In the genomic region with DNA sequence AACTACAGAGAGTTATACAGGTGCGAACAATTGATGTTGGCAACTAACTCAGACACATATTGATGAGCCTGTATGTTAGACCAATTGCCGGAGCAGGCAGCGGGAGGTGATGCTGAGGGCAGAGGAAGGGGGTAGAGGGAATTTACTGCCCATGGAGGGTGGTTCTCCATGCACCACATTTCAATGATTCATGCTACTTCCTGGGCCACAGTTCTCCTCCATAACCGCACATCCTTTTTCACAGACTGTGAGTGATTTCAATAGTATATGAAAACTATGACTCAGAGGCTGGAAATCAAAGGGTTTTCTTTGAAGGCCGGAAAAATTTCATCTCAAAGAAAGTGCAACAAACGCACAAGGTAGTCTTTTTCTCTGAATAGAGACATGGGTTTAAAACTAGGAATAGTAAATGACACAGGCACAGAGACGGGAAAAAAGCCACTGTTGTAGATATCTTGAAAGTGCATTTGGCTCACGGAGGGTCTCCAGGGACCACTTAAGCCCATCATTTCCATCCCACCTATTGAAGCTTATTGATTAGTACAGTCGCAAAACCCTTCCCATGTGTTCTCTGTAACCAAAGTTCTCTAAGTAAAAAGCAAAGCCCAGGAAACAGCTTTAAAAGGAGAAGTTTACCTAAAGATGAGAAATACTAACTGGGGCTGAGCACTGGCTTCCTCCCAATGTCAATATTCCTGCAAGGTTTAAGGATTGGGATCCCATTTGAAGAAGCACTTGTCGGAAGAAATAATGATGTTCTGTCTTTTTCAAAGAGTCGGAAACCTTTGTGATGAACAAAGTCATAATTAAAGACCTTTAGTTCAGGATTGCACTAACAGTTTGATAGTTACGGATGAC, we compare ENCODE assay signal across 9 cellular contexts.
DNase-seq lines count a peak whose midpoint lies in the region; ATAC-seq, FAIRE-seq and TF ChIP-seq lines count a peak whose summit lies in the region.
"Had no signal": no experiment of that assay in that cellular context is flagged by ENCODE, and none has a peak within 500 bp of the region (broad histone marks: within the 10 kb centered on the region; RNA-seq: fewer than 3 reads in every experiment).

No MANE protein-coding gene starts in this region.

- no peaks in the 10 kb centered on the region for H3K79me2 ChIP-seq in DOHH2 (ENCODE audit: control insufficient read depth, low read length)

- H4K20me1 ChIP-seq in DOHH2 (ENCODE audit: control insufficient read depth, insufficient read depth, low read depth, low read length) = no peaks in the 10 kb centered on the region

- no peak for ATAC-seq in GM21360 (IDR thresholded peaks at IDR 0.05; ENCODE audit: unreplicated experiment)
- no peak for ATAC-seq in HG03342 (IDR thresholded peaks at IDR 0.05; ENCODE audit: unreplicated experiment)

- H3K4me3 ChIP-seq in DOHH2 (ENCODE audit: low read length) (peak overlapping the region; percentile 15), epithelial cell of esophagus (ENCODE audit: low read length) (no peak overlapping the region)
- H3K4me3 ChIP-seq: pancreas had no signal

- peak overlapping the region; percentile 48 for H3K4me2 ChIP-seq in DOHH2 (ENCODE audit: low read length)

- no peaks in the 10 kb centered on the region for H3K9me2 ChIP-seq in DOHH2 (replicated peaks; ENCODE audit: control insufficient read depth, low read length)

- no peaks in the 10 kb centered on the region for H3K27me3 ChIP-seq in DOHH2 (ENCODE audit: control insufficient read depth, low read length)
- H3K27me3 ChIP-seq: pancreas had no signal

- peak; percentile 80 for FAIRE-seq in HTR-8/SVneo (lab: Jason Lieb, UNC)
- FAIRE-seq: pancreas had no signal

- H3K4me1 ChIP-seq in DOHH2 (ENCODE audit: control insufficient read depth, low read length) = peaks cover 74% of the 10 kb centered on the region
- H3K4me1 ChIP-seq: pancreas had no signal

- H3K9me3 ChIP-seq in DOHH2 (ENCODE audit: control insufficient read depth, insufficient read depth, low read length) = no peaks in the 10 kb centered on the region
- H3K9me3 ChIP-seq: pancreas had no signal

- H3K36me3 ChIP-seq in DOHH2 (ENCODE audit: control insufficient read depth, low read length) = no peaks in the 10 kb centered on the region; the same call in 1 of the 2 replicates
- H3K36me3 ChIP-seq: pancreas had no signal

- no peak for TF ChIP-seq CTCF in DOHH2 (IDR thresholded peaks at IDR 0.05; ENCODE audit: low read depth, low read length, poor library complexity, severe bottlenecking)
- TF ChIP-seq CTCF in epithelial cell of esophagus (IDR thresholded peaks at IDR 0.05; ENCODE audit: insufficient read depth, low read depth, low read length, missing control alignments) = no peak

- peak overlapping the region; percentile 46 for H3K27ac ChIP-seq in DOHH2 (ENCODE audit: low read depth, low read length)
- H3K27ac ChIP-seq: pancreas had no signal

- peaks cover 8% of the 10 kb centered on the region; the same call in 1 of the 2 replicates for H3F3A ChIP-seq in DOHH2 (ENCODE audit: control insufficient read depth, insufficient read depth)

- DNase-seq in HTR-8/SVneo (ENCODE audit: insufficient read length, low spot score) (peak; percentile 69), epithelial cell of esophagus (ENCODE audit: low read depth) (peak; percentile 88), NCI-H1048 (lab: John Stamatoyannopoulos, UW) (no peak)
- peak; percentile 72 to 77 for DNase-seq in activated CD4-positive, alpha-beta T cell treated with anti-CD3 and anti-CD28 coated beads for 4 hours
- DNase-seq in stimulated activated CD4-positive, alpha-beta T cell treated with anti-CD3 and anti-CD28 coated beads, TNF-alpha, amount 100 ng/mL, for 4 hours (ENCODE audit: low read depth in 3 of 3) = peak; percentile 26 to 57 (median 49)
- DNase-seq: pancreas had no signal
